In the genomic region with DNA sequence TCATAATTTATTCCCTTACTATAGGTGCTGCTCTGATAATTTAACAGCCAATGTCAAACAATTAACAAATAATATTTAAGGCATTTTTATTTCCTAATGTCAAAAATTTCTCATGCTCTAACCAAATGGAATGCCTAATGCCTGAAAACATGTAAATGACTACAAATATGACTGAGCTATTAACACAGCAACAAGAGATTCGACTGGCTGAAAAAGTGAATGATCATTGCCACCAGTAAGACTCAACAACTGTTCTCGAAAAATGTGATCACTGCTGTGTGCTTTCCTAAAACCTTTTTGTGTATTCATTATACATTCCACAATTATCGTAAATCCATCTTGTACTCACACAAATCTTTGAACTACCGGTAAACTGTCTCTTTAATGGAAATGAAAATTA, we compare ENCODE assay signal across 1 cellular context.
TF ChIP-seq lines count a peak whose summit lies in the region.

No MANE protein-coding gene starts in this region.

TF ChIP-seq in H1, 55 proteins besides CTCF, POLR2A, EP300 and RAD21:
- TF ChIP-seq ZNF274 (IDR thresholded peaks at IDR 0.05; ENCODE audit: borderline replicate concordance, extremely low read depth, low read length) = no peak
- no peak for TF ChIP-seq TCF12 (IDR thresholded peaks at IDR 0.05; ENCODE audit: low read depth, low read length)
- no peak for TF ChIP-seq POLR2AphosphoS5 (IDR thresholded peaks at IDR 0.05; ENCODE audit: low read depth, low read length)
- no peak for TF ChIP-seq SIRT6 (IDR thresholded peaks at IDR 0.05; ENCODE audit: low read length)
- TF ChIP-seq EZH2 (IDR thresholded peaks at IDR 0.05; ENCODE audit: low read depth, low read length, severe bottlenecking) = no peak
- TF ChIP-seq, protein P1, sequence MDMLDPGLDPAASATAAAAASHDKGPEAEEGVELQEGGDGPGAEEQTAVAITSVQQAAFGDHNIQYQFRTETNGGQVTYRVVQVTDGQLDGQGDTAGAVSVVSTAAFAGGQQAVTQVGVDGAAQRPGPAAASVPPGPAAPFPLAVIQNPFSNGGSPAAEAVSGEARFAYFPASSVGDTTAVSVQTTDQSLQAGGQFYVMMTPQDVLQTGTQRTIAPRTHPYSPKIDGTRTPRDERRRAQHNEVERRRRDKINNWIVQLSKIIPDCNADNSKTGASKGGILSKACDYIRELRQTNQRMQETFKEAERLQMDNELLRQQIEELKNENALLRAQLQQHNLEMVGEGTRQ (IDR thresholded peaks at IDR 0.05; ENCODE audit: low read length) = no peak
- TF ChIP-seq NRF1 (IDR thresholded peaks at IDR 0.05; ENCODE audit: low read depth, low read length) = no peak
- TF ChIP-seq, protein P2, sequence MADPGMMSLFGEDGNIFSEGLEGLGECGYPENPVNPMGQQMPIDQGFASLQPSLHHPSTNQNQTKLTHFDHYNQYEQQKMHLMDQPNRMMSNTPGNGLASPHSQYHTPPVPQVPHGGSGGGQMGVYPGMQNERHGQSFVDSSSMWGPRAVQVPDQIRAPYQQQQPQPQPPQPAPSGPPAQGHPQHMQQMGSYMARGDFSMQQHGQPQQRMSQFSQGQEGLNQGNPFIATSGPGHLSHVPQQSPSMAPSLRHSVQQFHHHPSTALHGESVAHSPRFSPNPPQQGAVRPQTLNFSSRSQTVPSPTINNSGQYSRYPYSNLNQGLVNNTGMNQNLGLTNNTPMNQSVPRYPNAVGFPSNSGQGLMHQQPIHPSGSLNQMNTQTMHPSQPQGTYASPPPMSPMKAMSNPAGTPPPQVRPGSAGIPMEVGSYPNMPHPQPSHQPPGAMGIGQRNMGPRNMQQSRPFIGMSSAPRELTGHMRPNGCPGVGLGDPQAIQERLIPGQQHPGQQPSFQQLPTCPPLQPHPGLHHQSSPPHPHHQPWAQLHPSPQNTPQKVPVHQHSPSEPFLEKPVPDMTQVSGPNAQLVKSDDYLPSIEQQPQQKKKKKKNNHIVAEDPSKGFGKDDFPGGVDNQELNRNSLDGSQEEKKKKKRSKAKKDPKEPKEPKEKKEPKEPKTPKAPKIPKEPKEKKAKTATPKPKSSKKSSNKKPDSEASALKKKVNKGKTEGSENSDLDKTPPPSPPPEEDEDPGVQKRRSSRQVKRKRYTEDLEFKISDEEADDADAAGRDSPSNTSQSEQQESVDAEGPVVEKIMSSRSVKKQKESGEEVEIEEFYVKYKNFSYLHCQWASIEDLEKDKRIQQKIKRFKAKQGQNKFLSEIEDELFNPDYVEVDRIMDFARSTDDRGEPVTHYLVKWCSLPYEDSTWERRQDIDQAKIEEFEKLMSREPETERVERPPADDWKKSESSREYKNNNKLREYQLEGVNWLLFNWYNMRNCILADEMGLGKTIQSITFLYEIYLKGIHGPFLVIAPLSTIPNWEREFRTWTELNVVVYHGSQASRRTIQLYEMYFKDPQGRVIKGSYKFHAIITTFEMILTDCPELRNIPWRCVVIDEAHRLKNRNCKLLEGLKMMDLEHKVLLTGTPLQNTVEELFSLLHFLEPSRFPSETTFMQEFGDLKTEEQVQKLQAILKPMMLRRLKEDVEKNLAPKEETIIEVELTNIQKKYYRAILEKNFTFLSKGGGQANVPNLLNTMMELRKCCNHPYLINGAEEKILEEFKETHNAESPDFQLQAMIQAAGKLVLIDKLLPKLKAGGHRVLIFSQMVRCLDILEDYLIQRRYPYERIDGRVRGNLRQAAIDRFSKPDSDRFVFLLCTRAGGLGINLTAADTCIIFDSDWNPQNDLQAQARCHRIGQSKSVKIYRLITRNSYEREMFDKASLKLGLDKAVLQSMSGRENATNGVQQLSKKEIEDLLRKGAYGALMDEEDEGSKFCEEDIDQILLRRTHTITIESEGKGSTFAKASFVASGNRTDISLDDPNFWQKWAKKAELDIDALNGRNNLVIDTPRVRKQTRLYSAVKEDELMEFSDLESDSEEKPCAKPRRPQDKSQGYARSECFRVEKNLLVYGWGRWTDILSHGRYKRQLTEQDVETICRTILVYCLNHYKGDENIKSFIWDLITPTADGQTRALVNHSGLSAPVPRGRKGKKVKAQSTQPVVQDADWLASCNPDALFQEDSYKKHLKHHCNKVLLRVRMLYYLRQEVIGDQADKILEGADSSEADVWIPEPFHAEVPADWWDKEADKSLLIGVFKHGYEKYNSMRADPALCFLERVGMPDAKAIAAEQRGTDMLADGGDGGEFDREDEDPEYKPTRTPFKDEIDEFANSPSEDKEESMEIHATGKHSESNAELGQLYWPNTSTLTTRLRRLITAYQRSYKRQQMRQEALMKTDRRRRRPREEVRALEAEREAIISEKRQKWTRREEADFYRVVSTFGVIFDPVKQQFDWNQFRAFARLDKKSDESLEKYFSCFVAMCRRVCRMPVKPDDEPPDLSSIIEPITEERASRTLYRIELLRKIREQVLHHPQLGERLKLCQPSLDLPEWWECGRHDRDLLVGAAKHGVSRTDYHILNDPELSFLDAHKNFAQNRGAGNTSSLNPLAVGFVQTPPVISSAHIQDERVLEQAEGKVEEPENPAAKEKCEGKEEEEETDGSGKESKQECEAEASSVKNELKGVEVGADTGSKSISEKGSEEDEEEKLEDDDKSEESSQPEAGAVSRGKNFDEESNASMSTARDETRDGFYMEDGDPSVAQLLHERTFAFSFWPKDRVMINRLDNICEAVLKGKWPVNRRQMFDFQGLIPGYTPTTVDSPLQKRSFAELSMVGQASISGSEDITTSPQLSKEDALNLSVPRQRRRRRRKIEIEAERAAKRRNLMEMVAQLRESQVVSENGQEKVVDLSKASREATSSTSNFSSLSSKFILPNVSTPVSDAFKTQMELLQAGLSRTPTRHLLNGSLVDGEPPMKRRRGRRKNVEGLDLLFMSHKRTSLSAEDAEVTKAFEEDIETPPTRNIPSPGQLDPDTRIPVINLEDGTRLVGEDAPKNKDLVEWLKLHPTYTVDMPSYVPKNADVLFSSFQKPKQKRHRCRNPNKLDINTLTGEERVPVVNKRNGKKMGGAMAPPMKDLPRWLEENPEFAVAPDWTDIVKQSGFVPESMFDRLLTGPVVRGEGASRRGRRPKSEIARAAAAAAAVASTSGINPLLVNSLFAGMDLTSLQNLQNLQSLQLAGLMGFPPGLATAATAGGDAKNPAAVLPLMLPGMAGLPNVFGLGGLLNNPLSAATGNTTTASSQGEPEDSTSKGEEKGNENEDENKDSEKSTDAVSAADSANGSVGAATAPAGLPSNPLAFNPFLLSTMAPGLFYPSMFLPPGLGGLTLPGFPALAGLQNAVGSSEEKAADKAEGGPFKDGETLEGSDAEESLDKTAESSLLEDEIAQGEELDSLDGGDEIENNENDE (IDR thresholded peaks at IDR 0.05; ENCODE audit: insufficient replicate concordance, low read length) = no peak
- TF ChIP-seq RNF2 (IDR thresholded peaks at IDR 0.05; ENCODE audit: borderline replicate concordance, low read depth, low read length, missing control alignments, poor library complexity, severe bottlenecking) = no peak
- no peak for TF ChIP-seq CBX5 (IDR thresholded peaks at IDR 0.05; ENCODE audit: low read depth, low read length)
- TF ChIP-seq RFX5 (IDR thresholded peaks at IDR 0.05; ENCODE audit: borderline replicate concordance, low read depth, low read length) = no peak
- no peak for TF ChIP-seq JUN (IDR thresholded peaks at IDR 0.05; ENCODE audit: low read depth, low read length)
- no peak for TF ChIP-seq GABPA (IDR thresholded peaks at IDR 0.05; ENCODE audit: borderline replicate concordance, insufficient read depth, low read length)
- no peak for TF ChIP-seq POU5F1 (IDR thresholded peaks at IDR 0.05; ENCODE audit: low read depth, low read length)
- no peak for TF ChIP-seq CEBPB (IDR thresholded peaks at IDR 0.05; ENCODE audit: low read depth, low read length)
- no peak for TF ChIP-seq SRF (IDR thresholded peaks at IDR 0.05; ENCODE audit: low read depth, low read length)
- no peak for TF ChIP-seq ATF2 (IDR thresholded peaks at IDR 0.05; ENCODE audit: low read length)
- no peak for TF ChIP-seq HDAC2 (IDR thresholded peaks at IDR 0.05; ENCODE audit: borderline replicate concordance in 1 of 2, low read depth in 2 of 2, low read length in 2 of 2)
- no peak for TF ChIP-seq JUND (IDR thresholded peaks at IDR 0.05; ENCODE audit: low read length)
- TF ChIP-seq CTBP2 (IDR thresholded peaks at IDR 0.05; ENCODE audit: borderline replicate concordance, insufficient read depth, insufficient read length, low read length) = no peak
